Comparison of ENCODE assay signal across 11 cellular contexts in genomic region chr1:154430903-154431302, GRCh38. TPM values are rescaled to one million over a fixed set of nuclear protein-coding genes. Genes with fewer than 3 reads are reported as not detected.
DNase-seq lines count a peak whose midpoint lies in the region; ATAC-seq and TF ChIP-seq lines count a peak whose summit lies in the region.
"Had no signal": no experiment of that assay in that cellular context is flagged by ENCODE, and none has a peak within 500 bp of the region (broad histone marks: within the 10 kb centered on the region; RNA-seq: fewer than 3 reads in every experiment).

No MANE protein-coding gene starts in this region.

- H3K4me1 Mint-ChIP-seq in Caco-2 (ENCODE audit: low read depth, unreplicated experiment), result peaks cover 11% of the 10 kb centered on the region

- CTCF ChIA-PET in Caco-2 (lab: Charles Lee), result no interaction called here

- no peak overlapping the region for H3K4me3 Mint-ChIP-seq in Caco-2 (ENCODE audit: unreplicated experiment)

- no peaks in the 10 kb centered on the region for H3K36me3 Mint-ChIP-seq in Caco-2 (ENCODE audit: insufficient read depth, unreplicated experiment)

- no peak for ATAC-seq in omental fat pad (ENCODE audit: low FRiP score)
- no peak for ATAC-seq in GM21737 (IDR thresholded peaks at IDR 0.05; ENCODE audit: unreplicated experiment)

- DNase-seq in Caco-2 (no peak), OCI-M1 (lab: John Stamatoyannopoulos, UW) (peak; percentile 68), epithelial cell of prostate (ENCODE audit: low read depth, low spot score) (no peak), omental fat pad (ENCODE audit: low spot score) (no peak), activated gamma-delta T cell treated with Interleukin-2 at 50 U/mL for 16 hours (no peak), HT-29 (ENCODE audit: low spot score) (no peak)
- DNase-seq: effector CD4-positive, alpha-beta T cell; NCI-H82 had no signal

- H3K27ac ChIP-seq in epithelial cell of prostate, result peak overlapping the region; percentile 97

- intact Hi-C loops in Caco-2 (cut with micrococcal nuclease; ENCODE audit: unreplicated experiment), result no loop called here

- H3K27me3 Mint-ChIP-seq in Caco-2 (ENCODE audit: insufficient read depth, unreplicated experiment), result no peaks in the 10 kb centered on the region

- peak overlapping the region; percentile 74 for H3K27ac Mint-ChIP-seq in Caco-2 (ENCODE audit: unreplicated experiment)

- no peak overlapping the region for H3K4me3 ChIP-seq in Caco-2 (ENCODE audit: low read depth, low read length)
- peak overlapping the region; percentile 17 for H3K4me3 ChIP-seq in neuron (ENCODE audit: low read length)

- H3K9me3 ChIP-seq in Caco-2, result no peaks in the 10 kb centered on the region
- H3K9me3 ChIP-seq in neuron (ENCODE audit: low read length), result no peaks in the 10 kb centered on the region

- BruUV-seq in Caco-2 (replicated peaks; lab: Mats Ljungman, UMichigan), result no TSS peak

- H3K4me1 ChIP-seq in Caco-2, result 0 out of 2 replicates have a peak, but pooled peaks cover 7% of the 10 kb centered on the region
- H3K4me1 ChIP-seq in neuron (ENCODE audit: insufficient read depth, low read length), result peaks cover 22% of the 10 kb centered on the region

- POLR2A ChIA-PET in Caco-2 (lab: Charles Lee), result no interaction called here

- no peak for TF ChIP-seq CTCF in Caco-2 (IDR thresholded peaks at IDR 0.05; ENCODE audit: insufficient read depth in 1 of 2, low read depth in 1 of 2, low read length in 1 of 2, severe bottlenecking in 1 of 2, unreplicated experiment in 1 of 2)
- no peak for TF ChIP-seq CTCF in omental fat pad (IDR thresholded peaks at IDR 0.05)

- H3K9me3 Mint-ChIP-seq in Caco-2 (ENCODE audit: unreplicated experiment), result no peaks in the 10 kb centered on the region
- H3K9me3 Mint-ChIP-seq: activated T-helper 2 cell treated with anti-CD3 and anti-CD28 coated beads, Interferon-gamma antibody, Interleukin-2, Interleukin-4, amounts not matched to agents 10 μg/mL and 5 μg/mL and 100 μg/mL, durations not matched to agents 14 hours and 24 hours and 36 hours had no signal

- H3K27me3 ChIP-seq in Caco-2 (replicated peaks; ENCODE audit: control insufficient read depth, insufficient read depth, low read length) (no peaks in the 10 kb centered on the region), neuron (ENCODE audit: insufficient read depth, low read length) (no peaks in the 10 kb centered on the region)

- no peaks in the 10 kb centered on the region for H3K36me3 ChIP-seq in Caco-2 (ENCODE audit: control insufficient read depth, insufficient read depth, low read length)
- H3K36me3 ChIP-seq in neuron (ENCODE audit: insufficient read depth, low read length), result no peaks in the 10 kb centered on the region

- H2AFZ ChIP-seq in neuron (ENCODE audit: low read depth, low read length), result peak overlapping the region; percentile 18

RNA-seq across cellular contexts. Expression of gene IL6R, which starts 25.8 kb away (rescaled TPM):
- total RNA-seq in Caco-2 (2022), result 4.9 and 5.8 TPM in 2 replicates
- 10 to 100 TPM; 41.1 to 98.1 (median 62.5) TPM for total RNA-seq in omental fat pad
- 3.1 and 4.4 TPM in 2 replicates for total RNA-seq in HT-29 (2014; rRNA removed; shearing (Covaris generic))
